Comparison of ENCODE assay signal across 8 cellular contexts in the genomic region with DNA sequence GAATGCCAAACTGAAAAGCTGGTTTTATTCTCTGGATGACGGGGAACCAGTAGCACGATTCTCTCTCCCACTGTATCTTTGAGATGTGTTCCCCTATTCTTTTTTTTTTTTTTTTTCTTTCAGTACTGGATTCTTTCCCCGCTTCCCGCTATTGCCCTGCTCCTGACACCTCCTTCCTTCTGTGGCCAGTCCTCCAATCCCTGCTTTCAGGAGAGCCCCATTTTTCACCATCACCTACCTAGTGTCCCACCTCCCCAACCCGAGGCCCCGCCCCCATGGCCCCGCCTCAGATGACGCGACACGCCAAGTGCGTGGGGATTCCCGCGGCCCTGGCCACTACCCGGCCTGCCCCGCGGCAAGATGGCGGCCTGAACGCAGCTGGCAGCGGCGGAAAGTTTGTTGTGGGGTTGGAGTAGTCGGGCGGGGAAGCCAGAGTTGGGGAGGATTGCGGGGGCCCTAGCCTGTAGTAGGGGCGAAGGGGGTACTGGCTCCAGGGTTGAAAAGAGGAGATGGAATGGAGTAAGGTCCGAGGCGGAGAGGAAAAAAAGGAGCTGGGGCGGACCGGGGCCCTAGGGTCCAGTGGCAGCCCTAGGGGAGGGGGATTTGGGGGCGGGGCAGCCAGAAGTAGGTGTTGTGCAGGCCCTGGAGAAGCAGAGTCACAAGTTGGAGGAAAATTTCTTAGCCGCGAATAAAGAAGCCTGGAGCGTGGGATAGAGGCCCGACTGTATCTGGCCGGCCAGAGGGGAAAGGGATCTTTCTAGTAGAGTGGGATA. TPM values are rescaled to one million over a fixed set of nuclear protein-coding genes. Genes with fewer than 3 reads are reported as not detected.
DNase-seq lines count a peak whose midpoint lies in the region; ATAC-seq and TF ChIP-seq lines count a peak whose summit lies in the region.

A gene with protein sequence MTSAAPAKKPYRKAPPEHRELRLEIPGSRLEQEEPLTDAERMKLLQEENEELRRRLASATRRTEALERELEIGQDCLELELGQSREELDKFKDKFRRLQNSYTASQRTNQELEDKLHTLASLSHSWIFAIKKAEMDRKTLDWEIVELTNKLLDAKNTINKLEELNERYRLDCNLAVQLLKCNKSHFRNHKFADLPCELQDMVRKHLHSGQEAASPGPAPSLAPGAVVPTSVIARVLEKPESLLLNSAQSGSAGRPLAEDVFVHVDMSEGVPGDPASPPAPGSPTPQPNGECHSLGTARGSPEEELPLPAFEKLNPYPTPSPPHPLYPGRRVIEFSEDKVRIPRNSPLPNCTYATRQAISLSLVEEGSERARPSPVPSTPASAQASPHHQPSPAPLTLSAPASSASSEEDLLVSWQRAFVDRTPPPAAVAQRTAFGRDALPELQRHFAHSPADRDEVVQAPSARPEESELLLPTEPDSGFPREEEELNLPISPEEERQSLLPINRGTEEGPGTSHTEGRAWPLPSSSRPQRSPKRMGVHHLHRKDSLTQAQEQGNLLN (plus strand): TSS at position 336 of the 773 bp plus-strand sequence. CDS start 21,432 bp downstream, outside the sequence.

- peak within 1 kb of the TSS; percentile 61 to 85 for H3K4me3 ChIP-seq in prostate gland

- TF ChIP-seq POLR2A in prostate gland (IDR thresholded peaks at IDR 0.05) = peak; percentile 79

- under 1% methylated on average over 34 of the region's 34 CpGs for WGBS in prostate gland

- H3K27me3 ChIP-seq in prostate gland (replicated peaks; ENCODE audit: insufficient read depth) = no peaks in the 10 kb centered on the region

- H3K4me1 ChIP-seq in prostate gland (replicated peaks) = peaks cover 7% of the 10 kb centered on the region

- H3K9me3 ChIP-seq in prostate gland = no peaks in the 10 kb centered on the region

- ATAC-seq in HG02642 (IDR thresholded peaks at IDR 0.05; ENCODE audit: poor library complexity, unreplicated experiment) (peak; percentile 98), left ventricle myocardium superior (peak; percentile 99)

- peak within 1 kb of the TSS; percentile 81 to 83 for H3K27ac ChIP-seq in prostate gland

- DNase-seq in GM10266 (ENCODE audit: extremely low spot score) (peak; percentile 91), NCI-H146 treated with DMSO at 0.1 percent for 48 hours (lab: John Stamatoyannopoulos, UW; ENCODE audit: unreplicated experiment) (peak; percentile 96), T-helper 2 cell (peak; percentile 90 to 98 (median 94)), amygdala (lab: John Stamatoyannopoulos, UW) (peak; percentile 34 to 94 (median 84)), left ventricle myocardium superior (peak; percentile 96), prostate gland (ENCODE audit: low spot score) (peak; percentile 91), ureter (ENCODE audit: low spot score) (peak; percentile 96)

- intact Hi-C loops in left ventricle myocardium superior (cut with micrococcal nuclease) = no loop called here
- intact Hi-C loops in prostate gland (cut with DNase I) = no loop called here

- no peaks in the 10 kb centered on the region for H3K36me3 ChIP-seq in prostate gland

- no peak for TF ChIP-seq CTCF in GM10266 (IDR thresholded peaks at IDR 0.05; ENCODE audit: control insufficient read depth, insufficient read depth, low read depth, missing control alignments)
- no peak for TF ChIP-seq CTCF in prostate gland (IDR thresholded peaks at IDR 0.05)

RNA-seq across cellular contexts. Expression of the gene that starts here (rescaled TPM):
- total RNA-seq in left ventricle myocardium superior (23.2 TPM), prostate gland (10 to 100 TPM; 29.1 to 51.6 TPM), ureter (36.5 TPM)

Comparison
In these comparisons a context has a peak if more than half of its experiments do, and no peak if none do; other contexts are left out.
1. Peak in every context shown above with its lines: DNase-seq, ATAC-seq, H3K4me3 ChIP-seq and H3K27ac ChIP-seq.